ENCODE assay signal across 1 cellular context in genomic region chr5:172235132-172235780, GRCh38.
TF ChIP-seq lines count a peak whose summit lies in the region.

No MANE protein-coding gene starts in this region.

TF ChIP-seq in GM23338, 12 proteins besides CTCF, POLR2A, EP300 and RAD21:
- TF ChIP-seq, protein P1, sequence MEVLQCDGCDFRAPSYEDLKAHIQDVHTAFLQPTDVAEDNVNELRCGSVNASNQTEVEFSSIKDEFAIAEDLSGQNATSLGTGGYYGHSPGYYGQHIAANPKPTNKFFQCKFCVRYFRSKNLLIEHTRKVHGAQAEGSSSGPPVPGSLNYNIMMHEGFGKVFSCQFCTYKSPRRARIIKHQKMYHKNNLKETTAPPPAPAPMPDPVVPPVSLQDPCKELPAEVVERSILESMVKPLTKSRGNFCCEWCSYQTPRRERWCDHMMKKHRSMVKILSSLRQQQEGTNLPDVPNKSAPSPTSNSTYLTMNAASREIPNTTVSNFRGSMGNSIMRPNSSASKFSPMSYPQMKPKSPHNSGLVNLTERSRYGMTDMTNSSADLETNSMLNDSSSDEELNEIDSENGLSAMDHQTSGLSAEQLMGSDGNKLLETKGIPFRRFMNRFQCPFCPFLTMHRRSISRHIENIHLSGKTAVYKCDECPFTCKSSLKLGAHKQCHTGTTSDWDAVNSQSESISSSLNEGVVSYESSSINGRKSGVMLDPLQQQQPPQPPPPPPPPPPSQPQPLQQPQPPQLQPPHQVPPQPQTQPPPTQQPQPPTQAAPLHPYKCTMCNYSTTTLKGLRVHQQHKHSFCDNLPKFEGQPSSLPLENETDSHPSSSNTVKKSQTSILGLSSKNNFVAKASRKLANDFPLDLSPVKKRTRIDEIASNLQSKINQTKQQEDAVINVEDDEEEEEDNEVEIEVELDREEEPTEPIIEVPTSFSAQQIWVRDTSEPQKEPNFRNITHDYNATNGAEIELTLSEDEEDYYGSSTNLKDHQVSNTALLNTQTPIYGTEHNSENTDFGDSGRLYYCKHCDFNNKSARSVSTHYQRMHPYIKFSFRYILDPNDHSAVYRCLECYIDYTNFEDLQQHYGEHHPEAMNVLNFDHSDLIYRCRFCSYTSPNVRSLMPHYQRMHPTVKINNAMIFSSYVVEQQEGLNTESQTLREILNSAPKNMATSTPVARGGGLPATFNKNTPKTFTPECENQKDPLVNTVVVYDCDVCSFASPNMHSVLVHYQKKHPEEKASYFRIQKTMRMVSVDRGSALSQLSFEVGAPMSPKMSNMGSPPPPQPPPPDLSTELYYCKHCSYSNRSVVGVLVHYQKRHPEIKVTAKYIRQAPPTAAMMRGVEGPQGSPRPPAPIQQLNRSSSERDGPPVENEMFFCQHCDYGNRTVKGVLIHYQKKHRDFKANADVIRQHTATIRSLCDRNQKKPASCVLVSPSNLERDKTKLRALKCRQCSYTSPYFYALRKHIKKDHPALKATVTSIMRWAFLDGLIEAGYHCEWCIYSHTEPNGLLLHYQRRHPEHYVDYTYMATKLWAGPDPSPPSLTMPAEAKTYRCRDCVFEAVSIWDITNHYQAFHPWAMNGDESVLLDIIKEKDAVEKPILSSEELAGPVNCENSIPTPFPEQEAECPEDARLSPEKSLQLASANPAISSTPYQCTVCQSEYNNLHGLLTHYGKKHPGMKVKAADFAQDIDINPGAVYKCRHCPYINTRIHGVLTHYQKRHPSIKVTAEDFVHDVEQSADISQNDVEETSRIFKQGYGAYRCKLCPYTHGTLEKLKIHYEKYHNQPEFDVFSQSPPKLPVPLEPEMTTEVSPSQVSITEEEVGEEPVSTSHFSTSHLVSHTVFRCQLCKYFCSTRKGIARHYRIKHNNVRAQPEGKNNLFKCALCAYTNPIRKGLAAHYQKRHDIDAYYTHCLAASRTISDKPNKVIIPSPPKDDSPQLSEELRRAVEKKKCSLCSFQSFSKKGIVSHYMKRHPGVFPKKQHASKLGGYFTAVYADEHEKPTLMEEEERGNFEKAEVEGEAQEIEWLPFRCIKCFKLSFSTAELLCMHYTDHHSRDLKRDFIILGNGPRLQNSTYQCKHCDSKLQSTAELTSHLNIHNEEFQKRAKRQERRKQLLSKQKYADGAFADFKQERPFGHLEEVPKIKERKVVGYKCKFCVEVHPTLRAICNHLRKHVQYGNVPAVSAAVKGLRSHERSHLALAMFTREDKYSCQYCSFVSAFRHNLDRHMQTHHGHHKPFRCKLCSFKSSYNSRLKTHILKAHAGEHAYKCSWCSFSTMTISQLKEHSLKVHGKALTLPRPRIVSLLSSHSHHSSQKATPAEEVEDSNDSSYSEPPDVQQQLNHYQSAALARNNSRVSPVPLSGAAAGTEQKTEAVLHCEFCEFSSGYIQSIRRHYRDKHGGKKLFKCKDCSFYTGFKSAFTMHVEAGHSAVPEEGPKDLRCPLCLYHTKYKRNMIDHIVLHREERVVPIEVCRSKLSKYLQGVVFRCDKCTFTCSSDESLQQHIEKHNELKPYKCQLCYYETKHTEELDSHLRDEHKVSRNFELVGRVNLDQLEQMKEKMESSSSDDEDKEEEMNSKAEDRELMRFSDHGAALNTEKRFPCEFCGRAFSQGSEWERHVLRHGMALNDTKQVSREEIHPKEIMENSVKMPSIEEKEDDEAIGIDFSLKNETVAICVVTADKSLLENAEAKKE (CRISPR knock-in tag; IDR thresholded peaks at IDR 0.05): no peak
- TF ChIP-seq POLR2AphosphoS5 (IDR thresholded peaks at IDR 0.05; ENCODE audit: low read depth) (no peak), STAT1 (IDR thresholded peaks at IDR 0.05; ENCODE audit: unreplicated experiment) (no peak), ZNF331 (CRISPR knock-in tag; IDR thresholded peaks at IDR 0.05; ENCODE audit: low read depth) (no peak), ETS1 (IDR thresholded peaks at IDR 0.05) (no peak), CREB1 (CRISPR knock-in tag; IDR thresholded peaks at IDR 0.05; ENCODE audit: low read depth) (no peak), EZH2 (IDR thresholded peaks at IDR 0.05; ENCODE audit: low read depth, unreplicated experiment) (no peak), EZH2phosphoT487 (IDR thresholded peaks at IDR 0.05; ENCODE audit: unreplicated experiment) (no peak), ZNF114 (CRISPR knock-in tag; IDR thresholded peaks at IDR 0.05) (no peak), REST (IDR thresholded peaks at IDR 0.05; ENCODE audit: unreplicated experiment) (no peak), NANOG (IDR thresholded peaks at IDR 0.05; ENCODE audit: borderline replicate concordance) (no peak), JUNB (IDR thresholded peaks at IDR 0.05; ENCODE audit: unreplicated experiment) (no peak)
TF ChIP-seq in GM23338: peak in this region for 0.
